25 cellular contexts compared by ENCODE assay signal in genomic region chr11:48169259-48169658, GRCh38. TPM values are rescaled to one million over a fixed set of nuclear protein-coding genes. Genes with fewer than 3 reads are reported as not detected.
A peak's percentile ranks its signal among the peaks of the same experiment; 100 is the strongest.
DNase-seq lines count a peak whose midpoint lies in the region; ATAC-seq lines count a peak whose summit lies in the region.
"Had no signal": no experiment of that assay in that cellular context is flagged by ENCODE, and none has a peak within 500 bp of the region (broad histone marks: within the 10 kb centered on the region; RNA-seq: fewer than 3 reads in every experiment).

No MANE protein-coding gene starts in this region.

- H3K9me3 Mint-ChIP-seq in T-helper 1 cell treated with Interleukin-12 subunit alpha and Interleukin-12 subunit beta and Interleukin-4 antibody, amounts not matched to agents 30 μg/mL and 1 μg/mL, for 36 hours, result no peaks in the 10 kb centered on the region
- H3K9me3 Mint-ChIP-seq in central memory CD8-positive, alpha-beta T cell, result no peaks in the 10 kb centered on the region
- no peaks in the 10 kb centered on the region for H3K9me3 Mint-ChIP-seq in stimulated activated naive B cell treated with anti-CD40 and anti-IgM and Interleukin-4, amounts not matched to agents 10 μg/mL and 1 μg/mL and 100 μg/mL, for 72 hours
- H3K9me3 Mint-ChIP-seq: activated naive CD4-positive, alpha-beta T cell treated with anti-CD3 and anti-CD28 coated beads, Interleukin-2, amount 50 U/mL, for 72 hours; CD8-positive, alpha-beta T cell; stimulated activated memory B cell treated with anti-CD40 and anti-IgM and Interleukin-4, amounts not matched to agents 10 μg/mL and 1 μg/mL and 100 μg/mL, for 72 hours; T-helper 2 cell treated with Interferon-gamma antibody and Interleukin-4, amounts not matched to agents 5 μg/mL and 100 μg/mL, for 36 hours had no signal

- peaks cover 36% of the 10 kb centered on the region for H3K36me3 Mint-ChIP-seq in T-helper 1 cell treated with Interleukin-12 subunit alpha and Interleukin-12 subunit beta and Interleukin-4 antibody, amounts not matched to agents 30 μg/mL and 1 μg/mL, for 36 hours (ENCODE audit: low read depth)
- H3K36me3 Mint-ChIP-seq in central memory CD8-positive, alpha-beta T cell (ENCODE audit: insufficient read depth), result peaks cover 42% of the 10 kb centered on the region
- peaks cover 17 to 38% of the 10 kb centered on the region in 2 donors for H3K36me3 Mint-ChIP-seq in stimulated activated naive B cell treated with anti-CD40 and anti-IgM and Interleukin-4, amounts not matched to agents 10 μg/mL and 1 μg/mL and 100 μg/mL, for 72 hours
- H3K36me3 Mint-ChIP-seq: activated naive CD4-positive, alpha-beta T cell treated with anti-CD3 and anti-CD28 coated beads, Interleukin-2, amount 50 U/mL, for 72 hours had no signal

- peak overlapping the region; percentile 26 for H3K27ac Mint-ChIP-seq in T-helper 1 cell treated with Interleukin-12 subunit alpha and Interleukin-12 subunit beta and Interleukin-4 antibody, amounts not matched to agents 30 μg/mL and 1 μg/mL, for 36 hours
- H3K27ac Mint-ChIP-seq in central memory CD8-positive, alpha-beta T cell (ENCODE audit: low read depth), result peak overlapping the region; percentile 49
- H3K27ac Mint-ChIP-seq in stimulated activated naive B cell treated with anti-CD40 and anti-IgM and Interleukin-4, amounts not matched to agents 10 μg/mL and 1 μg/mL and 100 μg/mL, for 72 hours, result peak overlapping the region; percentile 60
- H3K27ac Mint-ChIP-seq: activated naive CD4-positive, alpha-beta T cell treated with anti-CD3 and anti-CD28 coated beads, Interleukin-2, amount 50 U/mL, for 72 hours; CD8-positive, alpha-beta T cell; stimulated activated memory B cell treated with anti-CD40 and anti-IgM and Interleukin-4, amounts not matched to agents 10 μg/mL and 1 μg/mL and 100 μg/mL, for 72 hours; T-helper 2 cell treated with Interferon-gamma antibody and Interleukin-4, amounts not matched to agents 5 μg/mL and 100 μg/mL, for 36 hours had no signal

- intact Hi-C loops in left colon (cut with DNase I, micrococcal nuclease), result no loop called here

- no peak for ATAC-seq in central memory CD8-positive, alpha-beta T cell (replicated peaks; ENCODE audit: extremely low read depth, poor library complexity, severe bottlenecking)
- ATAC-seq in left colon (peak; percentile 21), GM21526 (IDR thresholded peaks at IDR 0.05; ENCODE audit: low FRiP score, unreplicated experiment) (no peak), GM21723 (IDR thresholded peaks at IDR 0.05; ENCODE audit: unreplicated experiment) (no peak)
- ATAC-seq in stimulated activated naive B cell treated with anti-CD40 and anti-IgM and Interleukin-4, amounts not matched to agents 10 μg/mL and 1 μg/mL and 100 μg/mL, for 72 hours (replicated peaks), result no peak
- ATAC-seq: activated naive CD4-positive, alpha-beta T cell treated with anti-CD3 and anti-CD28 coated beads, Interleukin-2, amount 50 U/mL, for 72 hours; CD8-positive, alpha-beta T cell; HCT116; left lung; stimulated activated memory B cell treated with anti-CD40 and anti-IgM and Interleukin-4, amounts not matched to agents 10 μg/mL and 1 μg/mL and 100 μg/mL, for 72 hours had no signal

- peaks cover 19% of the 10 kb centered on the region for H3K4me1 Mint-ChIP-seq in T-helper 1 cell treated with Interleukin-12 subunit alpha and Interleukin-12 subunit beta and Interleukin-4 antibody, amounts not matched to agents 30 μg/mL and 1 μg/mL, for 36 hours (ENCODE audit: low read depth)
- H3K4me1 Mint-ChIP-seq in central memory CD8-positive, alpha-beta T cell, result peaks cover 26% of the 10 kb centered on the region
- H3K4me1 Mint-ChIP-seq in stimulated activated naive B cell treated with anti-CD40 and anti-IgM and Interleukin-4, amounts not matched to agents 10 μg/mL and 1 μg/mL and 100 μg/mL, for 72 hours, result peaks cover 15 to 41% of the 10 kb centered on the region in 2 donors

- H3K4me3 Mint-ChIP-seq in T-helper 1 cell treated with Interleukin-12 subunit alpha and Interleukin-12 subunit beta and Interleukin-4 antibody, amounts not matched to agents 30 μg/mL and 1 μg/mL, for 36 hours, result no peak overlapping the region
- no peak overlapping the region for H3K4me3 Mint-ChIP-seq in central memory CD8-positive, alpha-beta T cell
- H3K4me3 Mint-ChIP-seq in stimulated activated naive B cell treated with anti-CD40 and anti-IgM and Interleukin-4, amounts not matched to agents 10 μg/mL and 1 μg/mL and 100 μg/mL, for 72 hours, result no peak overlapping the region
- H3K4me3 Mint-ChIP-seq: CD8-positive, alpha-beta T cell; stimulated activated memory B cell treated with anti-CD40 and anti-IgM and Interleukin-4, amounts not matched to agents 10 μg/mL and 1 μg/mL and 100 μg/mL, for 72 hours; T-helper 2 cell treated with Interferon-gamma antibody and Interleukin-4, amounts not matched to agents 5 μg/mL and 100 μg/mL, for 36 hours had no signal

- no peak for DNase-seq in T-helper 1 cell
- no peak for DNase-seq in central memory CD8-positive, alpha-beta T cell (ENCODE audit: low spot score in 2 of 2)
- DNase-seq in left colon, result no peak
- no peak for DNase-seq in stimulated activated naive B cell treated with anti-CD40 and anti-IgM and Interleukin-4, amounts not matched to agents 10 μg/mL and 1 μg/mL and 100 μg/mL, for 72 hours
- no peak for DNase-seq in activated gamma-delta T cell (lab: John Stamatoyannopoulos, UW)
- DNase-seq: activated CD4-positive, alpha-beta T cell treated with anti-CD3 and anti-CD28 coated beads for 4 hours; CD8-positive, alpha-beta T cell; cerebellar nuclear complex; foreskin melanocyte; left lung; NCI-H1694; NCI-H2171 treated with DMSO at 0.1 percent for 48 hours; NCI-H526 treated with DMSO at 0.1 percent for 48 hours had no signal

- no peaks in the 10 kb centered on the region for H3K27me3 Mint-ChIP-seq in T-helper 1 cell treated with Interleukin-12 subunit alpha and Interleukin-12 subunit beta and Interleukin-4 antibody, amounts not matched to agents 30 μg/mL and 1 μg/mL, for 36 hours (ENCODE audit: low read depth)
- H3K27me3 Mint-ChIP-seq in central memory CD8-positive, alpha-beta T cell, result no peaks in the 10 kb centered on the region
- no peaks in the 10 kb centered on the region for H3K27me3 Mint-ChIP-seq in stimulated activated naive B cell treated with anti-CD40 and anti-IgM and Interleukin-4, amounts not matched to agents 10 μg/mL and 1 μg/mL and 100 μg/mL, for 72 hours
- H3K27me3 Mint-ChIP-seq: stimulated activated memory B cell treated with anti-CD40 and anti-IgM and Interleukin-4, amounts not matched to agents 10 μg/mL and 1 μg/mL and 100 μg/mL, for 72 hours had no signal

RNA-seq across cellular contexts. Expression of gene OR4B1, which starts 47.4 kb away (rescaled TPM):
- total RNA-seq in left colon, result not detected
- total RNA-seq: activated naive CD4-positive, alpha-beta T cell treated with anti-CD3 and anti-CD28 coated beads, Interleukin-2, amount 50 U/mL, for 72 hours; ascending aorta; CD8-positive, alpha-beta T cell; hepatocyte; left lung; LHCN-M2; pulmonary artery endothelial cell; smooth muscle cell had no signal
